8 cellular contexts compared by ENCODE assay signal in genomic region chr5:5419291-5420210, GRCh38. TPM values are rescaled to one million over a fixed set of nuclear protein-coding genes. Genes with fewer than 3 reads are reported as not detected.
DNase-seq lines count a peak whose midpoint lies in the region; ATAC-seq and TF ChIP-seq lines count a peak whose summit lies in the region.

No MANE protein-coding gene starts in this region.

- H3K36me3 ChIP-seq in Karpas-422 (ENCODE audit: insufficient read depth, low read length) (no peaks in the 10 kb centered on the region), psoas muscle (ENCODE audit: insufficient read depth in 1 of 2, low read depth in 1 of 2) (no peaks in the 10 kb centered on the region)

- H3K4me1 ChIP-seq in Karpas-422 (ENCODE audit: low read length) (peaks cover 23% of the 10 kb centered on the region), psoas muscle (peaks cover 21% of the 10 kb centered on the region)

- H2AFZ ChIP-seq in Karpas-422 (ENCODE audit: low read length): no peak overlapping the region

- intact Hi-C loops in psoas muscle (cut with DNase I): loop anchor here (1.0 to 10.0 kb wide), 3 partner anchors 277 to 545 kb away; partner anchors contain the start of gene ADAMTS16 (in 1 of the 2)
- intact Hi-C loops in activated CD4-positive, alpha-beta T cell treated with anti-CD3 and anti-CD28 coated beads, Interleukin-2, amount 10 ng/mL, durations not matched to agents 24 days and 14 days (cut with micrococcal nuclease): loop anchor here (5.0 to 10.0 kb wide), 2 partner anchors 103 to 1405 kb away; no protein-coding TSS in a partner anchor

- 19 to 26% (median 22%) methylated on average over 11 of the region's 11 CpGs for WGBS in psoas muscle, 3 donors

- H3K27me3 ChIP-seq in Karpas-422 (ENCODE audit: low read length): no peaks in the 10 kb centered on the region
- no peaks in the 10 kb centered on the region for H3K27me3 ChIP-seq in psoas muscle (ENCODE audit: insufficient read depth in 3 of 3, low read length in 2 of 3)

- peaks cover 20% of the 10 kb centered on the region for H3K4me1 Mint-ChIP-seq in activated CD4-positive, alpha-beta T cell treated with anti-CD3 and anti-CD28 coated beads, Interleukin-2, amount 10 ng/mL, durations not matched to agents 24 days and 14 days

- no peaks in the 10 kb centered on the region for H3K9me2 ChIP-seq in Karpas-422 (replicated peaks; ENCODE audit: insufficient read depth, low read length)

- no peak for TF ChIP-seq POLR2A in erythroblast (IDR thresholded peaks at IDR 0.05; ENCODE audit: low read length)

- H3K4me3 Mint-ChIP-seq in activated CD4-positive, alpha-beta T cell treated with anti-CD3 and anti-CD28 coated beads, Interleukin-2, amount 10 ng/mL, durations not matched to agents 24 days and 14 days: no peak overlapping the region

- ATAC-seq in psoas muscle: no peak
- ATAC-seq in HG02885 (IDR thresholded peaks at IDR 0.05; ENCODE audit: poor library complexity, unreplicated experiment): no peak
- no peak for ATAC-seq in GM18502 (IDR thresholded peaks at IDR 0.05; ENCODE audit: poor library complexity, unreplicated experiment)

- no peaks in the 10 kb centered on the region for H3K9me3 ChIP-seq in Karpas-422 (ENCODE audit: low read length)
- H3K9me3 ChIP-seq in psoas muscle: no peaks in the 10 kb centered on the region

- no peaks in the 10 kb centered on the region for H3K27me3 Mint-ChIP-seq in activated CD4-positive, alpha-beta T cell treated with anti-CD3 and anti-CD28 coated beads, Interleukin-2, amount 10 ng/mL, durations not matched to agents 24 days and 14 days

- no peak overlapping the region for H3K4me2 ChIP-seq in Karpas-422 (ENCODE audit: low read depth, low read length, poor library complexity, severe bottlenecking)

- no peak overlapping the region for H3K4me3 ChIP-seq in Karpas-422 (ENCODE audit: low read length)
- H3K4me3 ChIP-seq in psoas muscle: no peak overlapping the region

- no peak overlapping the region for H3K27ac ChIP-seq in Karpas-422 (ENCODE audit: low read length)
- no peak overlapping the region for H3K27ac ChIP-seq in psoas muscle

- peak; percentile 76 for TF ChIP-seq CTCF in psoas muscle (IDR thresholded peaks at IDR 0.05)

- DNase-seq in DMS53 (lab: John Stamatoyannopoulos, UW): peak; percentile 81
- DNase-seq in Karpas-422: peak; percentile 66
- DNase-seq in RPMI7951 (ENCODE audit: low read depth): peak; percentile 77
- peak; percentile 39 to 48 for DNase-seq in erythroblast (lab: John Stamatoyannopoulos, UW)
- DNase-seq in psoas muscle: no peak
- DNase-seq in activated CD4-positive, alpha-beta T cell treated with anti-CD3 and anti-CD28 coated beads, Interleukin-2, amount 10 ng/mL, durations not matched to agents 24 days and 14 days: no peak

- peaks cover 20% of the 10 kb centered on the region for H3K79me2 ChIP-seq in Karpas-422 (ENCODE audit: low read length)

- H3K36me3 Mint-ChIP-seq in activated CD4-positive, alpha-beta T cell treated with anti-CD3 and anti-CD28 coated beads, Interleukin-2, amount 10 ng/mL, durations not matched to agents 24 days and 14 days (ENCODE audit: low read depth): no peaks in the 10 kb centered on the region

- H4K20me1 ChIP-seq in Karpas-422 (ENCODE audit: insufficient read depth, low read depth, low read length): peaks cover 18% of the 10 kb centered on the region

- no peak overlapping the region for H3K9ac ChIP-seq in Karpas-422 (ENCODE audit: low read length)

- H3K9me3 Mint-ChIP-seq in activated CD4-positive, alpha-beta T cell treated with anti-CD3 and anti-CD28 coated beads, Interleukin-2, amount 10 ng/mL, durations not matched to agents 24 days and 14 days: no peaks in the 10 kb centered on the region

- no peak overlapping the region for H3K27ac Mint-ChIP-seq in activated CD4-positive, alpha-beta T cell treated with anti-CD3 and anti-CD28 coated beads, Interleukin-2, amount 10 ng/mL, durations not matched to agents 24 days and 14 days

RNA-seq across cellular contexts. Expression of gene ICE1, which starts 2.9 kb away (rescaled TPM):
- 20.9 and 30.3 TPM in 2 replicates for total RNA-seq in Karpas-422 (2014; rRNA removed; shearing (Covaris generic); ENCODE audit: low replicate concordance)
- 18.4 and 19.8 TPM in 2 replicates for total RNA-seq in RPMI7951 (2014; rRNA removed; shearing (Covaris generic))
- 10 to 100 TPM; 25.2 to 33.6 (median 29.6) TPM for total RNA-seq in psoas muscle
- 10 to 100 TPM in 2 of 3 donors, 1 to 10 TPM in 1; 9.9 to 26.4 (median 15.7) TPM for polyA plus RNA-seq in psoas muscle
- 35.6 and 36.9 TPM in 2 replicates for total RNA-seq in activated CD4-positive, alpha-beta T cell treated with anti-CD3 and anti-CD28 coated beads, Interleukin-2, amount 10 ng/mL, durations not matched to agents 24 days and 14 days

Comparison
In these comparisons a context has a peak if more than half of its experiments do, and no peak if none do; other contexts are left out.
1. DNase-seq: peak in DMS53 (single experiment), Karpas-422 (single experiment), RPMI7951 (single experiment) and erythroblast (2 of 2); none in psoas muscle (0 of 2) and activated CD4-positive, alpha-beta T cell treated with anti-CD3 and anti-CD28 coated beads, Interleukin-2, amount 10 ng/mL, durations not matched to agents 24 days and 14 days (single experiment).